ENCODE assay signal across 1 cellular context in genomic region chr3:155854147-155854940, GRCh38.
TF ChIP-seq lines count a peak whose summit lies in the region.

TSS of gene SLC33A1 (minus strand) at chr3:155854427. CDS start at chr3:155853997, 430 bp downstream.

TF ChIP-seq in GM12878, 131 proteins besides CTCF, POLR2A, EP300 and RAD21 (continued from another document):
- peak; percentile 100 for TF ChIP-seq ZBTB40 (IDR thresholded peaks at IDR 0.05; ENCODE audit: borderline replicate concordance)
- TF ChIP-seq ATF3 (IDR thresholded peaks at IDR 0.05; ENCODE audit: borderline replicate concordance, extremely low read depth, low read depth, low read length), result peak; percentile 80; the same call in 1 of the 2 replicates
- no peak for TF ChIP-seq CBX3 (IDR thresholded peaks at IDR 0.05; ENCODE audit: borderline replicate concordance, low read depth)
- no peak for TF ChIP-seq ZNF274 (IDR thresholded peaks at IDR 0.05; ENCODE audit: insufficient read depth, insufficient read length)
- peak; percentile 61 for TF ChIP-seq DPF2 (IDR thresholded peaks at IDR 0.05)
